ENCODE assay signal across 10 cellular contexts in the genomic region with DNA sequence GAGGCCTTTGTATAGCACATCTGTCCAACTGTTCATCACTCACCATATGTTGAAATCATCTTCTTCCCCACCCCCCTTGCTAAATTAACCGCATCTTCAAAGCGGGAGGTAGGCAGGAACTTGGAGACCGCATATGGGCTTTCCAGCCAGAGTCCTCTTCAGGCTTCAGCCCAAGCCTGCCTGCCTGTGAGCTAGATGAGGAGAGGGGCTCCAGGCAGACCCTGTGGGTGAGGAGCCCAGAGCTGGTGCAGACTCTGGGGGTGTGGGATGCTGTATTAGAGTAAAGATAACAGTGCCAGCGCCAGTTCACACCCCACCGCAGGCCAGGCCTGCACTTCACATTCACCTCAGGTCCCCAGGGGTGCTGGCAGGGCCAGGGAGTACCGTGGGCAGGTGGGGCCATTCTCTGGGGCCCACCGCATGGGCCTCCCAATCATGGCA. TPM values are rescaled to one million over a fixed set of nuclear protein-coding genes. Genes with fewer than 3 reads are reported as not detected.
DNase-seq lines count a peak whose midpoint lies in the region; ATAC-seq and TF ChIP-seq lines count a peak whose summit lies in the region.
"Had no signal": no experiment of that assay in that cellular context is flagged by ENCODE, and none has a peak within 500 bp of the region (broad histone marks: within the 10 kb centered on the region; RNA-seq: fewer than 3 reads in every experiment).

No MANE protein-coding gene starts in this region.

- H3K4me3 ChIP-seq in left ventricle myocardium inferior (no peak overlapping the region), right cardiac atrium (ENCODE audit: low read length) (no peak overlapping the region), upper lobe of left lung (no peak overlapping the region)

- ATAC-seq in activated CD8-positive, alpha-beta T cell treated with anti-CD3 and anti-CD28 coated beads for 36 hours: peak; percentile 19
- ATAC-seq in right cardiac atrium (no peak), HG03139 (IDR thresholded peaks at IDR 0.05; ENCODE audit: unreplicated experiment) (no peak), upper lobe of left lung (ENCODE audit: low FRiP score in 2 of 2) (no peak)
- ATAC-seq: HCT116 had no signal

- H3K27ac Mint-ChIP-seq in activated CD8-positive, alpha-beta T cell treated with anti-CD3 and anti-CD28 coated beads for 36 hours: peak overlapping the region; percentile 82
- peak overlapping the region; percentile 0 for H3K27ac Mint-ChIP-seq in type B pancreatic cell

- no peaks in the 10 kb centered on the region for H3K9me3 Mint-ChIP-seq in activated CD8-positive, alpha-beta T cell treated with anti-CD3 and anti-CD28 coated beads for 36 hours
- H3K9me3 Mint-ChIP-seq in type B pancreatic cell: no peaks in the 10 kb centered on the region

- peak overlapping the region; percentile 88 for H3K27ac ChIP-seq in left ventricle myocardium inferior (replicated peaks)
- peak overlapping the region; percentile 0 for H3K27ac ChIP-seq in right cardiac atrium (ENCODE audit: low read length)
- H3K27ac ChIP-seq in upper lobe of left lung: peak overlapping the region in 2 of 4 donors; percentile 32 to 59

- H3K4me1 Mint-ChIP-seq in activated CD8-positive, alpha-beta T cell treated with anti-CD3 and anti-CD28 coated beads for 36 hours (ENCODE audit: low read depth): peaks cover 88% of the 10 kb centered on the region
- peaks cover 50% of the 10 kb centered on the region for H3K4me1 Mint-ChIP-seq in type B pancreatic cell (ENCODE audit: unreplicated experiment)

- no peaks in the 10 kb centered on the region for H3K36me3 ChIP-seq in left ventricle myocardium inferior
- peaks cover 0 to 4% (median 0%) of the 10 kb centered on the region in 4 donors for H3K36me3 ChIP-seq in upper lobe of left lung

- TF ChIP-seq CTCF in left ventricle myocardium inferior (IDR thresholded peaks at IDR 0.05; ENCODE audit: borderline replicate concordance) (no peak), type B pancreatic cell (conservative IDR thresholded peaks at IDR 0.05) (no peak), upper lobe of left lung (IDR thresholded peaks at IDR 0.05) (no peak)
- TF ChIP-seq CTCF in activated CD8-positive, alpha-beta T cell treated with anti-CD3 and anti-CD28 coated beads for 36 hours (IDR thresholded peaks at IDR 0.05): no peak

- 35% methylated on average over 7 of the region's 7 CpGs for WGBS in right cardiac atrium
- WGBS in upper lobe of left lung, 2 donors: 44 to 57% methylated on average over 4 to 7 of the region's 7 CpGs

- H3K4me3 Mint-ChIP-seq in activated CD8-positive, alpha-beta T cell treated with anti-CD3 and anti-CD28 coated beads for 36 hours: peak overlapping the region; percentile 19
- no peak overlapping the region for H3K4me3 Mint-ChIP-seq in type B pancreatic cell

- intact Hi-C loops in left ventricle myocardium inferior (cut with micrococcal nuclease) (no loop called here), cardiac septum (cut with DNase I) (no loop called here), right cardiac atrium (cut with DNase I) (no loop called here)
- intact Hi-C loops in activated CD8-positive, alpha-beta T cell treated with anti-CD3 and anti-CD28 coated beads for 36 hours (cut with micrococcal nuclease): no loop called here

- peaks cover 99% of the 10 kb centered on the region for H3K4me1 ChIP-seq in left ventricle myocardium inferior
- H3K4me1 ChIP-seq in right cardiac atrium (ENCODE audit: control insufficient read depth, insufficient read depth, low read length): peaks cover 35% of the 10 kb centered on the region
- H3K4me1 ChIP-seq in upper lobe of left lung: peaks cover 60 to 82% (median 61%) of the 10 kb centered on the region in 4 donors

- no peak for TF ChIP-seq POLR2A in upper lobe of left lung (IDR thresholded peaks at IDR 0.05)

- TF ChIP-seq EP300 in upper lobe of left lung (IDR thresholded peaks at IDR 0.05): no peak

- DNase-seq in left ventricle myocardium inferior (no peak), cardiac septum (ENCODE audit: low spot score) (no peak), right cardiac atrium (no peak), type B pancreatic cell (ENCODE audit: extremely low spot score, unreplicated experiment) (no peak), medulla oblongata (ENCODE audit: extremely low spot score) (no peak), upper lobe of left lung (no peak)
- DNase-seq in activated CD8-positive, alpha-beta T cell treated with anti-CD3 and anti-CD28 coated beads for 36 hours: peak; percentile 70
- DNase-seq: DMS153 had no signal

- H3K36me3 Mint-ChIP-seq in activated CD8-positive, alpha-beta T cell treated with anti-CD3 and anti-CD28 coated beads for 36 hours (ENCODE audit: low read depth): peaks cover 30% of the 10 kb centered on the region
- H3K36me3 Mint-ChIP-seq in type B pancreatic cell: peaks cover 19% of the 10 kb centered on the region

- CTCF ChIA-PET in activated CD8-positive, alpha-beta T cell treated with anti-CD3 and anti-CD28 coated beads for 36 hours (lab: Charles Lee): interaction anchor here (1.3 to 1.6 kb wide), 2 partner anchors 38 to 60 kb away, joined by 3 to 5 read pairs; no protein-coding TSS in a partner anchor

- H3K9me3 ChIP-seq in left ventricle myocardium inferior (replicated peaks) (no peaks in the 10 kb centered on the region), right cardiac atrium (ENCODE audit: control insufficient read depth, low read length) (no peaks in the 10 kb centered on the region), upper lobe of left lung (no peaks in the 10 kb centered on the region)

- POLR2A ChIA-PET in activated CD8-positive, alpha-beta T cell treated with anti-CD3 and anti-CD28 coated beads for 36 hours (lab: Charles Lee): interaction anchor here (2.6 to 5.9 kb wide), 2 partner anchors 12 to 13 kb away, joined by 11 to 59 read pairs; no protein-coding TSS in a partner anchor

- no peaks in the 10 kb centered on the region for H3K27me3 ChIP-seq in left ventricle myocardium inferior (ENCODE audit: low read depth)
- no peaks in the 10 kb centered on the region for H3K27me3 ChIP-seq in right cardiac atrium (ENCODE audit: control insufficient read depth, insufficient read depth)
- no peaks in the 10 kb centered on the region for H3K27me3 ChIP-seq in upper lobe of left lung

- no peaks in the 10 kb centered on the region for H3K27me3 Mint-ChIP-seq in activated CD8-positive, alpha-beta T cell treated with anti-CD3 and anti-CD28 coated beads for 36 hours
- no peaks in the 10 kb centered on the region for H3K27me3 Mint-ChIP-seq in type B pancreatic cell

RNA-seq across cellular contexts. Expression of a gene that starts 16.2 kb away (rescaled TPM):
- total RNA-seq in left ventricle myocardium inferior (109 TPM), cardiac septum (151 TPM), right cardiac atrium (100 to 1,000 TPM; 137 to 175 (median 149) TPM), type B pancreatic cell (ENCODE audit: low replicate concordance) (225 and 300 TPM in 2 replicates), upper lobe of left lung (100 to 1,000 TPM; 114 to 348 (median 186) TPM)
- total RNA-seq in activated CD8-positive, alpha-beta T cell treated with anti-CD3 and anti-CD28 coated beads for 36 hours: 100 to 1,000 TPM; 134 to 141 TPM
- polyA plus RNA-seq in right cardiac atrium: 78.1 TPM
